Comparison of ENCODE assay signal across 19 cellular contexts in the genomic region with DNA sequence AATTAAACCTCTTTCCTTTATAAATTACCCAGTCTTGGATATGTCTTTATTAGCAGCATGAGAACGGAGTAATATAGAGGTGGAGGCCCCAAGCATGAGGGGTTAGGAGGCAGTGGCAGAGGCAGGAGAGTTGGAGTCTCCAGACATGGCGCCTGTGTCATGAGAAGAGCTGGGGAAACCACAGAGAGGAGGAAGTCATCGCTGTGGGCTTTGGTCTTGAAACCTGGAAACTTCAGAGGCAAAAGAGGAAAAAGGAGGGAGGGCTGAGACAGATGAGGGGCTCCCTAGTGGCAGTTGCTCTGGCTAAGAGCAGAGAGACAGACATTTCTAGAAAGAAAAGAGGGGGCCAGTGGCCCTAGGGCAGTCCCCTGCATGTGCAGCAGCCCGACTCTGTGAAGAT.
A peak's percentile ranks its signal among the peaks of the same experiment; 100 is the strongest.
DNase-seq lines count a peak whose midpoint lies in the region; ATAC-seq, FAIRE-seq and TF ChIP-seq lines count a peak whose summit lies in the region.
"Had no signal": no experiment of that assay in that cellular context is flagged by ENCODE, and none has a peak within 500 bp of the region (broad histone marks: within the 10 kb centered on the region; RNA-seq: fewer than 3 reads in every experiment).

No MANE protein-coding gene starts in this region.

- no peaks in the 10 kb centered on the region for H3K36me3 Mint-ChIP-seq in astrocyte (ENCODE audit: low read depth, unreplicated experiment)
- H3K36me3 Mint-ChIP-seq: CD8-positive, alpha-beta memory T cell had no signal

- H3K4me3 ChIP-seq in astrocyte (ENCODE audit: insufficient read depth, low read depth, low read length) (no peak overlapping the region), SJCRH30 (no peak overlapping the region)
- H3K4me3 ChIP-seq: SK-N-MC had no signal

- peaks cover 6% of the 10 kb centered on the region for H3K27me3 Mint-ChIP-seq in astrocyte (ENCODE audit: low read depth, unreplicated experiment)

- no peaks in the 10 kb centered on the region for H3K27me3 ChIP-seq in astrocyte (ENCODE audit: insufficient read depth, low read length)
- no peaks in the 10 kb centered on the region for H3K27me3 ChIP-seq in SJCRH30
- H3K27me3 ChIP-seq: BE2C had no signal

- DNase-seq in CD1c-positive myeloid dendritic cell (ENCODE audit: extremely low spot score) (peak; percentile 9), KG1 (lab: John Stamatoyannopoulos, UW) (peak; percentile 19), NOMO-1 treated with DMSO at 0.1 percent for 48 hours (lab: John Stamatoyannopoulos, UW; ENCODE audit: unreplicated experiment) (peak; percentile 70), astrocyte (ENCODE audit: low read depth) (no peak), SJCRH30 (no peak)
- DNase-seq: BE2C; CD8-positive, alpha-beta memory T cell; H7; HFFc6; Karpas-422; NCI-H1417 treated with DMSO at 0.1 percent for 48 hours; NCI-H187 treated with DMSO at 0.1 percent for 48 hours; NCI-H345; NCI-H524 treated with DMSO at 0.1 percent for 48 hours; Right ventricle myocardium superior had no signal

- no peaks in the 10 kb centered on the region for H3K36me3 ChIP-seq in astrocyte (ENCODE audit: insufficient read depth, low read length)
- H3K36me3 ChIP-seq in SJCRH30, result no peaks in the 10 kb centered on the region
- H3K36me3 ChIP-seq: BE2C had no signal

- no peaks in the 10 kb centered on the region for H3K4me1 ChIP-seq in astrocyte (ENCODE audit: insufficient read depth, low read length)
- H3K4me1 ChIP-seq in SJCRH30, result no peaks in the 10 kb centered on the region
- H3K4me1 ChIP-seq: BE2C had no signal

- H3K4me1 Mint-ChIP-seq in astrocyte (ENCODE audit: low read depth, unreplicated experiment), result peaks cover 2% of the 10 kb centered on the region

- H3K9me3 Mint-ChIP-seq in astrocyte (ENCODE audit: unreplicated experiment), result no peaks in the 10 kb centered on the region
- H3K9me3 Mint-ChIP-seq: CD8-positive, alpha-beta memory T cell; HFFc6 had no signal

- no peak overlapping the region for H3K9ac ChIP-seq in astrocyte (ENCODE audit: low read length)

- no peaks in the 10 kb centered on the region for H3K79me2 ChIP-seq in astrocyte (ENCODE audit: insufficient read depth, low read length)

- no peak for ATAC-seq in HG02970 (IDR thresholded peaks at IDR 0.05; ENCODE audit: low FRiP score, unreplicated experiment)
- no peak for ATAC-seq in HG02623 (IDR thresholded peaks at IDR 0.05; ENCODE audit: unreplicated experiment)

- H3K9me3 ChIP-seq in astrocyte (ENCODE audit: insufficient read depth, low read depth, low read length) (no peaks in the 10 kb centered on the region), SJCRH30 (replicated peaks) (no peaks in the 10 kb centered on the region)
- H3K9me3 ChIP-seq: BE2C had no signal

- H3K4me3 Mint-ChIP-seq in astrocyte (ENCODE audit: unreplicated experiment), result no peak overlapping the region
- H3K4me3 Mint-ChIP-seq: CD8-positive, alpha-beta memory T cell; HFFc6 had no signal

- H3K4me2 ChIP-seq in astrocyte (ENCODE audit: low read length), result no peak overlapping the region

- no peak for TF ChIP-seq CTCF in astrocyte (IDR thresholded peaks at IDR 0.05; ENCODE audit: insufficient read depth, low read depth, low read length)

- H3K27ac Mint-ChIP-seq in astrocyte (ENCODE audit: unreplicated experiment), result peak overlapping the region; percentile 82
- H3K27ac Mint-ChIP-seq: CD8-positive, alpha-beta memory T cell; HFFc6 had no signal

- H2AFZ ChIP-seq in astrocyte (ENCODE audit: low read depth, low read length), result no peak overlapping the region

- H4K20me1 ChIP-seq in astrocyte (ENCODE audit: insufficient read depth, low read length), result no peaks in the 10 kb centered on the region

- no peak for FAIRE-seq in astrocyte (lab: Jason Lieb, UNC)
- FAIRE-seq: A204.1 had no signal

- H3K27ac ChIP-seq in astrocyte (ENCODE audit: low read depth, low read length) (no peak overlapping the region), SJCRH30 (no peak overlapping the region)
- H3K27ac ChIP-seq: SK-N-MC had no signal

Comparison
In these comparisons a context has a peak if more than half of its experiments do, and no peak if none do; other contexts are left out.
1. DNase-seq: peak in CD1c-positive myeloid dendritic cell (single experiment), KG1 (single experiment) and NOMO-1 treated with DMSO at 0.1 percent for 48 hours (single experiment); none in astrocyte (single experiment) and SJCRH30 (0 of 2).